ENCODE assay signal across 16 cellular contexts in the genomic region with DNA sequence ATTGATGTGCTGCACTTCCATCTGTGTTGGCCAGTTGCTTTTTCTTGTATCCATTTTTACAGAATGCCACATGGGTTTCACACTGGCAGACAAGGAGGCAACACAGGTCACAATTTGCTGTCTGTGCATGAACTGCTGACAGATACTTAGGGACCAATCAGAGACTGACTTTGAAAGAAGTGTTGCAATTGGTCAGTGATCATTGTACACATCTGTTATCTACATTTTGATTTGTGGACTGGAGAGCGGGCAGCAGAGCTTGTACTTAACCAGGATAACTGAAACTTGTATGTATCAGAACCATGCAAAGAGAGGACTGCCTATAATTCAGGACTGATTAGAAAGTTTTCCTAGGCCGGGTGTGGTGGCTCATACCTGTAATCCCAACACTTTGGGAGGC. TPM values are rescaled to one million over a fixed set of nuclear protein-coding genes. Genes with fewer than 3 reads are reported as not detected.
A peak's percentile ranks its signal among the peaks of the same experiment; 100 is the strongest.
DNase-seq lines count a peak whose midpoint lies in the region; ATAC-seq and TF ChIP-seq lines count a peak whose summit lies in the region.
"Had no signal": no experiment of that assay in that cellular context is flagged by ENCODE, and none has a peak within 500 bp of the region (broad histone marks: within the 10 kb centered on the region; RNA-seq: fewer than 3 reads in every experiment).

No MANE protein-coding gene starts in this region.

- no peak overlapping the region for H2AFZ ChIP-seq in neural progenitor cell (replicated peaks)
- H2AFZ ChIP-seq: GM23248 had no signal

- H3K4me3 Mint-ChIP-seq in neural progenitor cell = no peak overlapping the region
- H3K4me3 Mint-ChIP-seq: activated B cell treated with CpG ODN at 0.5 μM for 24 hours; activated T-cell treated with anti-CD3 and anti-CD28 coated beads, Interleukin-2, amount 50 U/mL, for 72 hours; naive B cell; type B pancreatic cell had no signal

- no peaks in the 10 kb centered on the region for H3K79me2 ChIP-seq in neural progenitor cell (ENCODE audit: low read depth)

- H3K27me3 ChIP-seq in cardiac muscle cell = no peaks in the 10 kb centered on the region
- no peaks in the 10 kb centered on the region for H3K27me3 ChIP-seq in right cardiac atrium (ENCODE audit: control insufficient read depth, insufficient read depth)
- H3K27me3 ChIP-seq in neural progenitor cell = no peaks in the 10 kb centered on the region
- no peaks in the 10 kb centered on the region for H3K27me3 ChIP-seq in left ventricle myocardium inferior (ENCODE audit: low read depth)
- H3K27me3 ChIP-seq: BE2C, body of pancreas had no signal

- TF ChIP-seq CTCF in cardiac muscle cell (IDR thresholded peaks at IDR 0.05; ENCODE audit: low read depth, low read length) = no peak
- TF ChIP-seq CTCF in neural progenitor cell (IDR thresholded peaks at IDR 0.05) = no peak
- TF ChIP-seq CTCF in left ventricle myocardium inferior (IDR thresholded peaks at IDR 0.05; ENCODE audit: borderline replicate concordance) = no peak

- DNase-seq in cardiac muscle cell (ENCODE audit: low read depth in 1 of 2, low spot score in 1 of 2) (peak in 1 of 2 donors; percentile 43), right cardiac atrium (no peak), NCI-H82 treated with DMSO at 0.1 percent for 48 hours (lab: John Stamatoyannopoulos, UW; ENCODE audit: unreplicated experiment) (peak; percentile 14), cerebellar cortex (ENCODE audit: low spot score) (peak; percentile 31), DMS114 treated with DMSO at 0.1 percent for 48 hours (lab: John Stamatoyannopoulos, UW; ENCODE audit: unreplicated experiment) (no peak), neural progenitor cell (ENCODE audit: low spot score) (no peak), left ventricle myocardium inferior (no peak)
- no peak for DNase-seq in stimulated activated CD4-positive, alpha-beta T cell treated with anti-CD3 and anti-CD28 coated beads, Interleukin-2, amount 100 ng/mL, for 48 hours
- DNase-seq: activated B cell treated with CpG ODN at 0.5 μM for 24 hours; activated T-cell treated with anti-CD3 and anti-CD28 coated beads, Interleukin-2, amount 50 U/mL, for 72 hours; BE2C; body of pancreas; GM23248; naive B cell had no signal

- no peak overlapping the region for H3K27ac Mint-ChIP-seq in neural progenitor cell
- H3K27ac Mint-ChIP-seq: activated B cell treated with CpG ODN at 0.5 μM for 24 hours; activated T-cell treated with anti-CD3 and anti-CD28 coated beads, Interleukin-2, amount 50 U/mL, for 72 hours; type B pancreatic cell had no signal

- no peak for ATAC-seq in right cardiac atrium
- ATAC-seq: body of pancreas, esophagus mucosa had no signal

- WGBS in right cardiac atrium = 97% methylated on average over 2 of the region's 2 CpGs

- H3K27ac ChIP-seq in cardiac muscle cell = peak overlapping the region; percentile 31
- H3K27ac ChIP-seq in right cardiac atrium (ENCODE audit: low read length) = no peak overlapping the region
- no peak overlapping the region for H3K27ac ChIP-seq in neural progenitor cell
- no peak overlapping the region for H3K27ac ChIP-seq in left ventricle myocardium inferior (replicated peaks)
- H3K27ac ChIP-seq: body of pancreas, GM23248 had no signal

- H3K36me3 Mint-ChIP-seq in neural progenitor cell = no peaks in the 10 kb centered on the region
- H3K36me3 Mint-ChIP-seq: type B pancreatic cell had no signal

- peaks cover 18% of the 10 kb centered on the region for H3F3A ChIP-seq in neural progenitor cell (ENCODE audit: low read depth)

- peaks cover 13% of the 10 kb centered on the region for H3K4me1 ChIP-seq in cardiac muscle cell (ENCODE audit: low read depth)
- no peaks in the 10 kb centered on the region for H3K4me1 ChIP-seq in right cardiac atrium (ENCODE audit: control insufficient read depth, insufficient read depth, low read length)
- H3K4me1 ChIP-seq in neural progenitor cell = peaks cover 30% of the 10 kb centered on the region
- H3K4me1 ChIP-seq in left ventricle myocardium inferior = peaks cover 5% of the 10 kb centered on the region
- H3K4me1 ChIP-seq: BE2C had no signal

- H3K9me3 ChIP-seq in cardiac muscle cell (ENCODE audit: low read depth) = no peaks in the 10 kb centered on the region
- no peaks in the 10 kb centered on the region for H3K9me3 ChIP-seq in right cardiac atrium (ENCODE audit: control insufficient read depth, low read length)
- H3K9me3 ChIP-seq in neural progenitor cell (ENCODE audit: low read depth) = no peaks in the 10 kb centered on the region
- H3K9me3 ChIP-seq in left ventricle myocardium inferior (replicated peaks) = no peaks in the 10 kb centered on the region
- H3K9me3 ChIP-seq: BE2C, body of pancreas had no signal

- no peak overlapping the region for H3K4me3 ChIP-seq in cardiac muscle cell
- H3K4me3 ChIP-seq in right cardiac atrium (ENCODE audit: low read length) = no peak overlapping the region
- no peak overlapping the region for H3K4me3 ChIP-seq in neural progenitor cell
- no peak overlapping the region for H3K4me3 ChIP-seq in left ventricle myocardium inferior
- H3K4me3 ChIP-seq: body of pancreas, GM23248 had no signal

- no peak overlapping the region for H3K9ac ChIP-seq in neural progenitor cell
- H3K9ac ChIP-seq: GM23248 had no signal

- H3K27me3 Mint-ChIP-seq in neural progenitor cell (ENCODE audit: insufficient read depth, low read depth) = no peaks in the 10 kb centered on the region
- H3K27me3 Mint-ChIP-seq: activated B cell treated with CpG ODN at 0.5 μM for 24 hours, naive B cell, type B pancreatic cell had no signal

- H3K36me3 ChIP-seq in cardiac muscle cell (no peaks in the 10 kb centered on the region), neural progenitor cell (no peaks in the 10 kb centered on the region), left ventricle myocardium inferior (no peaks in the 10 kb centered on the region)
- H3K36me3 ChIP-seq: BE2C had no signal

- H3K4me1 Mint-ChIP-seq in neural progenitor cell = peaks cover 31% of the 10 kb centered on the region
- H3K4me1 Mint-ChIP-seq: naive B cell had no signal

- H3K9me3 Mint-ChIP-seq in neural progenitor cell = no peaks in the 10 kb centered on the region
- H3K9me3 Mint-ChIP-seq: activated B cell treated with CpG ODN at 0.5 μM for 24 hours; activated T-cell treated with anti-CD3 and anti-CD28 coated beads, Interleukin-2, amount 50 U/mL, for 72 hours; naive B cell; type B pancreatic cell had no signal

- no peak overlapping the region for H3K4me2 ChIP-seq in neural progenitor cell

- intact Hi-C loops in right cardiac atrium (cut with DNase I) (no loop called here), left ventricle myocardium inferior (cut with micrococcal nuclease) (no loop called here)

- no peaks in the 10 kb centered on the region for H4K20me1 ChIP-seq in neural progenitor cell (ENCODE audit: low read depth)

RNA-seq across cellular contexts. Expression of gene PRR5, which starts 21.8 kb away (rescaled TPM):
- 32.1 and 41.7 TPM in 2 replicates for total RNA-seq in cardiac muscle cell
- 36.5 and 44.3 TPM in 2 replicates for polyA plus RNA-seq in cardiac muscle cell
- 10 to 100 TPM in 1 of 4 donors, 1 to 10 TPM in 3; 6.9 to 10.9 (median 9.5) TPM for total RNA-seq in right cardiac atrium
- 6.1 TPM for polyA plus RNA-seq in right cardiac atrium
- total RNA-seq in neural progenitor cell (ENCODE audit: low replicate concordance) = 4.0 and 18.6 TPM in 2 replicates
- 2.9 TPM for total RNA-seq in left ventricle myocardium inferior

RNA-seq across cellular contexts. Expression of gene ARHGAP8, which starts 28.6 kb away (rescaled TPM):
- 1.3 and 2.4 TPM in 2 replicates for total RNA-seq in cardiac muscle cell
- polyA plus RNA-seq in cardiac muscle cell = 1.2 and 12.7 TPM in 2 replicates
- total RNA-seq in right cardiac atrium = 1 to 10 TPM in 1 of 4 donors, under 1 TPM in 3; 0.26 to 1.9 (median 0.74) TPM
- polyA plus RNA-seq in right cardiac atrium = 0.02 TPM
- 3.0 and 8.9 TPM in 2 replicates for total RNA-seq in neural progenitor cell (ENCODE audit: low replicate concordance)
- total RNA-seq in left ventricle myocardium inferior = not detected
- polyA plus RNA-seq: GM23248 had no signal

Comparison
In these comparisons a context has a peak if more than half of its experiments do, and no peak if none do; other contexts are left out.
1. DNase-seq: peak in NCI-H82 treated with DMSO at 0.1 percent for 48 hours (single experiment) and cerebellar cortex (single experiment); none in right cardiac atrium (0 of 3), DMS114 treated with DMSO at 0.1 percent for 48 hours (single experiment), neural progenitor cell (single experiment), stimulated activated CD4-positive, alpha-beta T cell treated with anti-CD3 and anti-CD28 coated beads, Interleukin-2, amount 100 ng/mL, for 48 hours (0 of 2) and left ventricle myocardium inferior (single experiment).